8 cellular contexts compared by ENCODE assay signal in the genomic region with DNA sequence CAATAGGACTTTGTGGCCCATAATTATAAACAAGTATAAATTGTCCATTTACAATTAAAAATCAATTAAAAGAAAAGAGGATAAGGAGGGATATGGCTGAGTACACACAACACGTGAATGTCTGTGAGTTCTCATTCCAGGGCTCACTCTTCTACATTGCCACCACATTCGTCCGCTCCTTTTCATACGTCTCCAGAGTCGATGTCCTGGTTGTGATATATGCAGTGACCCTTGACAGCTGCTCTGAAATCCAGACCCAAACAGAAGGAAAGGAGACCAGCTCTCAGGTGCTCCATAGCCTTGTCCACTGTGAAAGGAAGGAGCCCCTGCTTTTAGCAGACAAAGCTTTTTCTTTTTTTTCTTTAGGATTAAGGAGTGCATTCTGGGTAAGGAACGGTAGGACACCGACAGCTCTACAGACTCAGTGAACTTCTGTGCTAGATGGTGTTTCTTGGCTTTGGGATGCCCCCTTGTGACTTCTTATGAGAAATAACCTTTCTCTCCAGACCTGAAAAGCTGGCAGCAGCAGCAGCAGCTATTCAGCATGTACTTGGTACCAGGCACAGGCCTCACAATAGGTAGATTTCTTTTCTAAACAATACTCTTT. TPM values are rescaled to one million over a fixed set of nuclear protein-coding genes. Genes with fewer than 3 reads are reported as not detected.
DNase-seq lines count a peak whose midpoint lies in the region; ATAC-seq and TF ChIP-seq lines count a peak whose summit lies in the region.

No MANE protein-coding gene starts in this region.

- no peaks in the 10 kb centered on the region for H3K9me2 ChIP-seq in neural cell (ENCODE audit: insufficient read depth, low read length)

- no peaks in the 10 kb centered on the region for H3K9me3 ChIP-seq in neural cell (ENCODE audit: low read length)

- no peaks in the 10 kb centered on the region for H3K79me2 ChIP-seq in neural cell (replicated peaks; ENCODE audit: insufficient read depth, low read length)

- peak; percentile 32 to 43 for ATAC-seq in activated CD4-positive, CD25-positive, alpha-beta regulatory T cell treated with anti-CD3 and anti-CD28 coated beads, Interleukin-2, amount 50 U/mL, for 24 hours
- no peak for ATAC-seq in HG03045 (IDR thresholded peaks at IDR 0.05; ENCODE audit: unreplicated experiment)

- no peak for TF ChIP-seq POLR2A in erythroblast (IDR thresholded peaks at IDR 0.05; ENCODE audit: low read length)

- TF ChIP-seq CTCF in LNCaP clone FGC (IDR thresholded peaks at IDR 0.05; ENCODE audit: control insufficient read depth, extremely low read depth, insufficient read depth) (peak; percentile 61), neural cell (IDR thresholded peaks at IDR 0.05; ENCODE audit: poor library complexity, severe bottlenecking) (peak; percentile 77)

- peak; percentile 75 for TF ChIP-seq RAD21 in neural cell (conservative IDR thresholded peaks at IDR 0.05)

- H3K9ac ChIP-seq in neural cell (ENCODE audit: low read length), result no peak overlapping the region

- H3K4me3 ChIP-seq in LNCaP clone FGC (ENCODE audit: low read depth, low read length) (no peak overlapping the region), neural cell (ENCODE audit: low read length) (no peak overlapping the region)

- peaks cover 21% of the 10 kb centered on the region for H3K36me3 ChIP-seq in neural cell (ENCODE audit: insufficient read depth, low read length)

- no peak for DNase-seq in activated CD4-positive, CD25-positive, alpha-beta regulatory T cell treated with anti-CD3 and anti-CD28 coated beads, Interleukin-2, amount 50 U/mL, for 72 hours
- DNase-seq in LNCaP clone FGC (ENCODE audit: low read depth) (peak; percentile 59), RPMI8226 (peak; percentile 62), erythroblast (lab: John Stamatoyannopoulos, UW) (peak; percentile 73 to 75)
- DNase-seq in stimulated activated CD8-positive, alpha-beta memory T cell treated with anti-CD3 and anti-CD28 coated beads, Interleukin-4, amount 100 ng/mL, for 48 hours, result no peak

- H4K20me1 ChIP-seq in neural cell (ENCODE audit: insufficient read depth), result no peaks in the 10 kb centered on the region

- H3F3A ChIP-seq in neural cell (ENCODE audit: insufficient read depth, low read length, poor library complexity, severe bottlenecking), result no peaks in the 10 kb centered on the region

- no peaks in the 10 kb centered on the region for H3K27me3 ChIP-seq in neural cell (ENCODE audit: insufficient read depth, low read depth, low read length)

- no peak overlapping the region for H3K27ac ChIP-seq in neural cell (ENCODE audit: low read length)

- TF ChIP-seq EP300 in neural cell (conservative IDR thresholded peaks at IDR 0.05; ENCODE audit: poor library complexity, severe bottlenecking), result no peak

- no peak overlapping the region for H3K4me2 ChIP-seq in neural cell (ENCODE audit: low read length)

- H2AFZ ChIP-seq in neural cell (ENCODE audit: low read depth, low read length), result no peak overlapping the region

TF ChIP-seq in neural cell, 6 proteins besides CTCF, POLR2A, EP300 and RAD21:
- no peak for TF ChIP-seq MXI1 (conservative IDR thresholded peaks at IDR 0.05; ENCODE audit: poor library complexity, severe bottlenecking)
- TF ChIP-seq SMC3 (conservative IDR thresholded peaks at IDR 0.05; ENCODE audit: poor library complexity), result peak; percentile 76

RNA-seq across cellular contexts. Expression of a gene that starts 19.7 kb away (rescaled TPM):
- not detected in 2 replicates for polyA plus RNA-seq in neural cell
- polyA minus RNA-seq in neural cell, result 0.81 TPM in 1 of 2 replicates, not detected in the other

RNA-seq across cellular contexts. Expression of a gene that starts 51.5 kb away (rescaled TPM):
- polyA plus RNA-seq in neural cell, result not detected in 2 replicates
- 2.0 TPM in 1 of 2 replicates, not detected in the other for polyA minus RNA-seq in neural cell

RNA-seq across cellular contexts. Expression of a gene that starts 54.3 kb away (rescaled TPM):
- 80.3 and 86.9 TPM in 2 replicates for polyA plus RNA-seq in neural cell
- 43.6 and 54.3 TPM in 2 replicates for polyA minus RNA-seq in neural cell

RNA-seq across cellular contexts. Expression of a gene that starts 54.5 kb away (rescaled TPM):
- polyA plus RNA-seq in neural cell, result 81.8 and 108 TPM in 2 replicates
- polyA minus RNA-seq in neural cell, result 41.7 and 49.9 TPM in 2 replicates

Comparison
In these comparisons a context has a peak if more than half of its experiments do, and no peak if none do; other contexts are left out.
1. DNase-seq: peak in LNCaP clone FGC (single experiment), RPMI8226 (single experiment) and erythroblast (2 of 2); none in activated CD4-positive, CD25-positive, alpha-beta regulatory T cell treated with anti-CD3 and anti-CD28 coated beads, Interleukin-2, amount 50 U/mL, for 72 hours (single experiment) and stimulated activated CD8-positive, alpha-beta memory T cell treated with anti-CD3 and anti-CD28 coated beads, Interleukin-4, amount 100 ng/mL, for 48 hours (single experiment).